ENCODE assay signal across 1 cellular context in the genomic region with DNA sequence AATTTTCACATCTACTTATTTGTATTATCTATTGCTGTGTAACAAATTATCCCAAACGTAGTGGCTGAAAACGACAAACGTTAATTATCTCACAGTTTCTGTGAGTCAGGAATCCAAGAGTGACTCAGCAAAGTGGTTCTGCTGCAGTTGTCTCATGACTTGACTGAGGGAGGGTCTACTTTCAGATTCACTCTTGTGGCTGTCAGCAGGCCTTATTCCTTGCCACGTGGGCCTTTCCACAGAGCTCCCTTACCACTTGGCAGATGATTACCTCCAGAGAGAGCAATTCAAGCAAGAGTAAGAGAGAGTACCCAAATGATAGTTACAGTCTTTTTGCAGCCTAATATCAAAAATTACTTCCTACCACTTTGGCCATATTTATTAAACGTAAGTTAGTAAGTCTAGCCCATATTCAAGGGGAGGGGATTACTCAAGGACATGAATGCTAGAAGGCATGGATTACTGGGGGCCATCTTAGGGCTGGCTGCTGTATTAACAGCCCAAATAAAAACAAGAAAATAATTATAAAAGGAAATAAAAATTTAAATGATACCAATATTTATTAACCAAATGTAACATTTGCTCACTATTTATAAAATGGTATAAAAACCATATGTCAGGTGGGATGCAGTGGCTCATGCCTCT.
TF ChIP-seq lines count a peak whose summit lies in the region.

No MANE protein-coding gene starts in this region.

TF ChIP-seq in K562, 482 proteins besides CTCF, POLR2A, EP300 and RAD21 (continued from another document and continues in another):
- TF ChIP-seq, protein P1, sequence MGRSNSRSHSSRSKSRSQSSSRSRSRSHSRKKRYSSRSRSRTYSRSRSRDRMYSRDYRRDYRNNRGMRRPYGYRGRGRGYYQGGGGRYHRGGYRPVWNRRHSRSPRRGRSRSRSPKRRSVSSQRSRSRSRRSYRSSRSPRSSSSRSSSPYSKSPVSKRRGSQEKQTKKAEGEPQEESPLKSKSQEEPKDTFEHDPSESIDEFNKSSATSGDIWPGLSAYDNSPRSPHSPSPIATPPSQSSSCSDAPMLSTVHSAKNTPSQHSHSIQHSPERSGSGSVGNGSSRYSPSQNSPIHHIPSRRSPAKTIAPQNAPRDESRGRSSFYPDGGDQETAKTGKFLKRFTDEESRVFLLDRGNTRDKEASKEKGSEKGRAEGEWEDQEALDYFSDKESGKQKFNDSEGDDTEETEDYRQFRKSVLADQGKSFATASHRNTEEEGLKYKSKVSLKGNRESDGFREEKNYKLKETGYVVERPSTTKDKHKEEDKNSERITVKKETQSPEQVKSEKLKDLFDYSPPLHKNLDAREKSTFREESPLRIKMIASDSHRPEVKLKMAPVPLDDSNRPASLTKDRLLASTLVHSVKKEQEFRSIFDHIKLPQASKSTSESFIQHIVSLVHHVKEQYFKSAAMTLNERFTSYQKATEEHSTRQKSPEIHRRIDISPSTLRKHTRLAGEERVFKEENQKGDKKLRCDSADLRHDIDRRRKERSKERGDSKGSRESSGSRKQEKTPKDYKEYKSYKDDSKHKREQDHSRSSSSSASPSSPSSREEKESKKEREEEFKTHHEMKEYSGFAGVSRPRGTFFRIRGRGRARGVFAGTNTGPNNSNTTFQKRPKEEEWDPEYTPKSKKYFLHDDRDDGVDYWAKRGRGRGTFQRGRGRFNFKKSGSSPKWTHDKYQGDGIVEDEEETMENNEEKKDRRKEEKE (IDR thresholded peaks at IDR 0.05; ENCODE audit: borderline replicate concordance in 1 of 2, control insufficient read depth in 1 of 2, low read depth in 2 of 2, low read length in 1 of 2): no peak
- TF ChIP-seq, protein P2, sequence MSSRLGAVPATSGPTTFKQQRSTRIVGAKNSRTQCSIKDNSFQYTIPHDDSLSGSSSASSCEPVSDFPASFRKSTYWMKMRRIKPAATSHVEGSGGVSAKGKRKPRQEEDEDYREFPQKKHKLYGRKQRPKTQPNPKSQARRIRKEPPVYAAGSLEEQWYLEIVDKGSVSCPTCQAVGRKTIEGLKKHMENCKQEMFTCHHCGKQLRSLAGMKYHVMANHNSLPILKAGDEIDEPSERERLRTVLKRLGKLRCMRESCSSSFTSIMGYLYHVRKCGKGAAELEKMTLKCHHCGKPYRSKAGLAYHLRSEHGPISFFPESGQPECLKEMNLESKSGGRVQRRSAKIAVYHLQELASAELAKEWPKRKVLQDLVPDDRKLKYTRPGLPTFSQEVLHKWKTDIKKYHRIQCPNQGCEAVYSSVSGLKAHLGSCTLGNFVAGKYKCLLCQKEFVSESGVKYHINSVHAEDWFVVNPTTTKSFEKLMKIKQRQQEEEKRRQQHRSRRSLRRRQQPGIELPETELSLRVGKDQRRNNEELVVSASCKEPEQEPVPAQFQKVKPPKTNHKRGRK (tag; IDR thresholded peaks at IDR 0.05): no peak
- TF ChIP-seq PTTG1 (tag; IDR thresholded peaks at IDR 0.05; ENCODE audit: low read depth): no peak
- no peak for TF ChIP-seq POLR2H (tag; IDR thresholded peaks at IDR 0.05; ENCODE audit: low read depth)
- TF ChIP-seq MAFF (IDR thresholded peaks at IDR 0.05; ENCODE audit: low read length): peak; percentile 96
- TF ChIP-seq RBM17 (IDR thresholded peaks at IDR 0.05; ENCODE audit: borderline replicate concordance, low read depth, low read length): no peak
- no peak for TF ChIP-seq ZNF282 (CRISPR knock-in tag; IDR thresholded peaks at IDR 0.05)
- no peak for TF ChIP-seq ZNF77 (CRISPR knock-in tag; IDR thresholded peaks at IDR 0.05)
- TF ChIP-seq, protein P3, sequence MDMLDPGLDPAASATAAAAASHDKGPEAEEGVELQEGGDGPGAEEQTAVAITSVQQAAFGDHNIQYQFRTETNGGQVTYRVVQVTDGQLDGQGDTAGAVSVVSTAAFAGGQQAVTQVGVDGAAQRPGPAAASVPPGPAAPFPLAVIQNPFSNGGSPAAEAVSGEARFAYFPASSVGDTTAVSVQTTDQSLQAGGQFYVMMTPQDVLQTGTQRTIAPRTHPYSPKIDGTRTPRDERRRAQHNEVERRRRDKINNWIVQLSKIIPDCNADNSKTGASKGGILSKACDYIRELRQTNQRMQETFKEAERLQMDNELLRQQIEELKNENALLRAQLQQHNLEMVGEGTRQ (CRISPR knock-in tag; IDR thresholded peaks at IDR 0.05): peak; percentile 59
- no peak for TF ChIP-seq ZNF75A (CRISPR knock-in tag; IDR thresholded peaks at IDR 0.05)
- no peak for TF ChIP-seq SRSF1 (IDR thresholded peaks at IDR 0.05; ENCODE audit: low read depth, low read length)
- no peak for TF ChIP-seq ZNF232 (CRISPR knock-in tag; IDR thresholded peaks at IDR 0.05)
- no peak for TF ChIP-seq ZNF644 (tag; IDR thresholded peaks at IDR 0.05; ENCODE audit: low read depth)
- TF ChIP-seq MBD2 (IDR thresholded peaks at IDR 0.05; ENCODE audit: borderline replicate concordance, low read depth): no peak
- 0 out of 2 replicates have a peak, but pooled peaks have one; percentile 42 for TF ChIP-seq NFRKB (IDR thresholded peaks at IDR 0.05; ENCODE audit: low read depth)
- no peak for TF ChIP-seq RBFOX2 (IDR thresholded peaks at IDR 0.05; ENCODE audit: low read depth, low read length)
- TF ChIP-seq, protein P4, sequence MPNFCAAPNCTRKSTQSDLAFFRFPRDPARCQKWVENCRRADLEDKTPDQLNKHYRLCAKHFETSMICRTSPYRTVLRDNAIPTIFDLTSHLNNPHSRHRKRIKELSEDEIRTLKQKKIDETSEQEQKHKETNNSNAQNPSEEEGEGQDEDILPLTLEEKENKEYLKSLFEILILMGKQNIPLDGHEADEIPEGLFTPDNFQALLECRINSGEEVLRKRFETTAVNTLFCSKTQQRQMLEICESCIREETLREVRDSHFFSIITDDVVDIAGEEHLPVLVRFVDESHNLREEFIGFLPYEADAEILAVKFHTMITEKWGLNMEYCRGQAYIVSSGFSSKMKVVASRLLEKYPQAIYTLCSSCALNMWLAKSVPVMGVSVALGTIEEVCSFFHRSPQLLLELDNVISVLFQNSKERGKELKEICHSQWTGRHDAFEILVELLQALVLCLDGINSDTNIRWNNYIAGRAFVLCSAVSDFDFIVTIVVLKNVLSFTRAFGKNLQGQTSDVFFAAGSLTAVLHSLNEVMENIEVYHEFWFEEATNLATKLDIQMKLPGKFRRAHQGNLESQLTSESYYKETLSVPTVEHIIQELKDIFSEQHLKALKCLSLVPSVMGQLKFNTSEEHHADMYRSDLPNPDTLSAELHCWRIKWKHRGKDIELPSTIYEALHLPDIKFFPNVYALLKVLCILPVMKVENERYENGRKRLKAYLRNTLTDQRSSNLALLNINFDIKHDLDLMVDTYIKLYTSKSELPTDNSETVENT (CRISPR knock-in tag; IDR thresholded peaks at IDR 0.05): no peak
- no peak for TF ChIP-seq ZNF23 (CRISPR knock-in tag; IDR thresholded peaks at IDR 0.05)
- TF ChIP-seq, protein P5, sequence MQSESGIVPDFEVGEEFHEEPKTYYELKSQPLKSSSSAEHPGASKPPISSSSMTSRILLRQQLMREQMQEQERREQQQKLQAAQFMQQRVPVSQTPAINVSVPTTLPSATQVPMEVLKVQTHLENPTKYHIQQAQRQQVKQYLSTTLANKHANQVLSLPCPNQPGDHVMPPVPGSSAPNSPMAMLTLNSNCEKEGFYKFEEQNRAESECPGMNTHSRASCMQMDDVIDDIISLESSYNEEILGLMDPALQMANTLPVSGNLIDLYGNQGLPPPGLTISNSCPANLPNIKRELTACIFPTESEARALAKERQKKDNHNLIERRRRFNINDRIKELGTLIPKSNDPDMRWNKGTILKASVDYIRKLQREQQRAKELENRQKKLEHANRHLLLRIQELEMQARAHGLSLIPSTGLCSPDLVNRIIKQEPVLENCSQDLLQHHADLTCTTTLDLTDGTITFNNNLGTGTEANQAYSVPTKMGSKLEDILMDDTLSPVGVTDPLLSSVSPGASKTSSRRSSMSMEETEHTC (IDR thresholded peaks at IDR 0.05): peak; percentile 84
- TF ChIP-seq, protein P6, sequence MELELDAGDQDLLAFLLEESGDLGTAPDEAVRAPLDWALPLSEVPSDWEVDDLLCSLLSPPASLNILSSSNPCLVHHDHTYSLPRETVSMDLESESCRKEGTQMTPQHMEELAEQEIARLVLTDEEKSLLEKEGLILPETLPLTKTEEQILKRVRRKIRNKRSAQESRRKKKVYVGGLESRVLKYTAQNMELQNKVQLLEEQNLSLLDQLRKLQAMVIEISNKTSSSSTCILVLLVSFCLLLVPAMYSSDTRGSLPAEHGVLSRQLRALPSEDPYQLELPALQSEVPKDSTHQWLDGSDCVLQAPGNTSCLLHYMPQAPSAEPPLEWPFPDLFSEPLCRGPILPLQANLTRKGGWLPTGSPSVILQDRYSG (tag; conservative IDR thresholded peaks at IDR 0.05; ENCODE audit: low read depth): peak; percentile 75
- TF ChIP-seq, protein P7, sequence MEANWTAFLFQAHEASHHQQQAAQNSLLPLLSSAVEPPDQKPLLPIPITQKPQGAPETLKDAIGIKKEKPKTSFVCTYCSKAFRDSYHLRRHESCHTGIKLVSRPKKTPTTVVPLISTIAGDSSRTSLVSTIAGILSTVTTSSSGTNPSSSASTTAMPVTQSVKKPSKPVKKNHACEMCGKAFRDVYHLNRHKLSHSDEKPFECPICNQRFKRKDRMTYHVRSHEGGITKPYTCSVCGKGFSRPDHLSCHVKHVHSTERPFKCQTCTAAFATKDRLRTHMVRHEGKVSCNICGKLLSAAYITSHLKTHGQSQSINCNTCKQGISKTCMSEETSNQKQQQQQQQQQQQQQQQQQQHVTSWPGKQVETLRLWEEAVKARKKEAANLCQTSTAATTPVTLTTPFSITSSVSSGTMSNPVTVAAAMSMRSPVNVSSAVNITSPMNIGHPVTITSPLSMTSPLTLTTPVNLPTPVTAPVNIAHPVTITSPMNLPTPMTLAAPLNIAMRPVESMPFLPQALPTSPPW (CRISPR knock-in tag; IDR thresholded peaks at IDR 0.05): peak; percentile 39
- TF ChIP-seq DMBX1 (CRISPR knock-in tag; IDR thresholded peaks at IDR 0.05; ENCODE audit: borderline replicate concordance): peak; percentile 77
- TF ChIP-seq ZNF184 (CRISPR knock-in tag; IDR thresholded peaks at IDR 0.05): no peak
- TF ChIP-seq JUN (IDR thresholded peaks at IDR 0.05; ENCODE audit: borderline replicate concordance, low read depth, low read length): 0 out of 2 replicates have a peak, but pooled peaks have one; percentile 55
- no peak for TF ChIP-seq JUN (CRISPR knock-in tag; IDR thresholded peaks at IDR 0.05; ENCODE audit: borderline replicate concordance)
- no peak for TF ChIP-seq RUNX1 (IDR thresholded peaks at IDR 0.05; ENCODE audit: low read depth)
- TF ChIP-seq, protein P8, sequence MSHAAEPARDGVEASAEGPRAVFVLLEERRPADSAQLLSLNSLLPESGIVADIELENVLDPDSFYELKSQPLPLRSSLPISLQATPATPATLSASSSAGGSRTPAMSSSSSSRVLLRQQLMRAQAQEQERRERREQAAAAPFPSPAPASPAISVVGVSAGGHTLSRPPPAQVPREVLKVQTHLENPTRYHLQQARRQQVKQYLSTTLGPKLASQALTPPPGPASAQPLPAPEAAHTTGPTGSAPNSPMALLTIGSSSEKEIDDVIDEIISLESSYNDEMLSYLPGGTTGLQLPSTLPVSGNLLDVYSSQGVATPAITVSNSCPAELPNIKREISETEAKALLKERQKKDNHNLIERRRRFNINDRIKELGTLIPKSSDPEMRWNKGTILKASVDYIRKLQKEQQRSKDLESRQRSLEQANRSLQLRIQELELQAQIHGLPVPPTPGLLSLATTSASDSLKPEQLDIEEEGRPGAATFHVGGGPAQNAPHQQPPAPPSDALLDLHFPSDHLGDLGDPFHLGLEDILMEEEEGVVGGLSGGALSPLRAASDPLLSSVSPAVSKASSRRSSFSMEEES (CRISPR knock-in tag; IDR thresholded peaks at IDR 0.05): no peak
- peak; percentile 58 for TF ChIP-seq ZFX (CRISPR knock-in tag; IDR thresholded peaks at IDR 0.05)
- TF ChIP-seq ETV1 (tag; conservative IDR thresholded peaks at IDR 0.05; ENCODE audit: low read depth): 0 out of 2 replicates have a peak, but pooled peaks have one; percentile 25
- TF ChIP-seq, protein P9, sequence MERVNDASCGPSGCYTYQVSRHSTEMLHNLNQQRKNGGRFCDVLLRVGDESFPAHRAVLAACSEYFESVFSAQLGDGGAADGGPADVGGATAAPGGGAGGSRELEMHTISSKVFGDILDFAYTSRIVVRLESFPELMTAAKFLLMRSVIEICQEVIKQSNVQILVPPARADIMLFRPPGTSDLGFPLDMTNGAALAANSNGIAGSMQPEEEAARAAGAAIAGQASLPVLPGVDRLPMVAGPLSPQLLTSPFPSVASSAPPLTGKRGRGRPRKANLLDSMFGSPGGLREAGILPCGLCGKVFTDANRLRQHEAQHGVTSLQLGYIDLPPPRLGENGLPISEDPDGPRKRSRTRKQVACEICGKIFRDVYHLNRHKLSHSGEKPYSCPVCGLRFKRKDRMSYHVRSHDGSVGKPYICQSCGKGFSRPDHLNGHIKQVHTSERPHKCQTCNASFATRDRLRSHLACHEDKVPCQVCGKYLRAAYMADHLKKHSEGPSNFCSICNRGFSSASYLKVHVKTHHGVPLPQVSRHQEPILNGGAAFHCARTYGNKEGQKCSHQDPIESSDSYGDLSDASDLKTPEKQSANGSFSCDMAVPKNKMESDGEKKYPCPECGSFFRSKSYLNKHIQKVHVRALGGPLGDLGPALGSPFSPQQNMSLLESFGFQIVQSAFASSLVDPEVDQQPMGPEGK (CRISPR knock-in tag; IDR thresholded peaks at IDR 0.05; ENCODE audit: borderline replicate concordance): no peak
- no peak for TF ChIP-seq HNRNPLL (IDR thresholded peaks at IDR 0.05; ENCODE audit: low read depth, low read length, poor library complexity, severe bottlenecking)
- no peak for TF ChIP-seq RB1 (IDR thresholded peaks at IDR 0.05; ENCODE audit: low read depth)
- no peak for TF ChIP-seq THRAP3 (IDR thresholded peaks at IDR 0.05; ENCODE audit: borderline replicate concordance)
- TF ChIP-seq, protein P10, sequence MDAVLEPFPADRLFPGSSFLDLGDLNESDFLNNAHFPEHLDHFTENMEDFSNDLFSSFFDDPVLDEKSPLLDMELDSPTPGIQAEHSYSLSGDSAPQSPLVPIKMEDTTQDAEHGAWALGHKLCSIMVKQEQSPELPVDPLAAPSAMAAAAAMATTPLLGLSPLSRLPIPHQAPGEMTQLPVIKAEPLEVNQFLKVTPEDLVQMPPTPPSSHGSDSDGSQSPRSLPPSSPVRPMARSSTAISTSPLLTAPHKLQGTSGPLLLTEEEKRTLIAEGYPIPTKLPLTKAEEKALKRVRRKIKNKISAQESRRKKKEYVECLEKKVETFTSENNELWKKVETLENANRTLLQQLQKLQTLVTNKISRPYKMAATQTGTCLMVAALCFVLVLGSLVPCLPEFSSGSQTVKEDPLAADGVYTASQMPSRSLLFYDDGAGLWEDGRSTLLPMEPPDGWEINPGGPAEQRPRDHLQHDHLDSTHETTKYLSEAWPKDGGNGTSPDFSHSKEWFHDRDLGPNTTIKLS (IDR thresholded peaks at IDR 0.05; ENCODE audit: borderline replicate concordance, low read depth): peak; percentile 93
- TF ChIP-seq KDM2B (CRISPR knock-in tag; IDR thresholded peaks at IDR 0.05): no peak
- no peak for TF ChIP-seq TARDBP (IDR thresholded peaks at IDR 0.05)
- no peak for TF ChIP-seq ATF1 (CRISPR knock-in tag; IDR thresholded peaks at IDR 0.05)
- TF ChIP-seq ATF1 (tag; IDR thresholded peaks at IDR 0.05): peak; percentile 39
- no peak for TF ChIP-seq CHD4 (IDR thresholded peaks at IDR 0.05; ENCODE audit: insufficient read depth, insufficient replicate concordance, low read depth, low read length, poor library complexity, severe bottlenecking)
- TF ChIP-seq FUS (optimal IDR thresholded peaks at IDR 0.05; ENCODE audit: low read depth, low read length): no peak
- TF ChIP-seq SRSF9 (IDR thresholded peaks at IDR 0.05; ENCODE audit: borderline replicate concordance, low read depth, low read length): no peak
- no peak for TF ChIP-seq DDX20 (tag; IDR thresholded peaks at IDR 0.05; ENCODE audit: low read depth)
- TF ChIP-seq, protein P11, sequence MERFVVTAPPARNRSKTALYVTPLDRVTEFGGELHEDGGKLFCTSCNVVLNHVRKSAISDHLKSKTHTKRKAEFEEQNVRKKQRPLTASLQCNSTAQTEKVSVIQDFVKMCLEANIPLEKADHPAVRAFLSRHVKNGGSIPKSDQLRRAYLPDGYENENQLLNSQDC (CRISPR knock-in tag; IDR thresholded peaks at IDR 0.05): no peak
- no peak for TF ChIP-seq ZNF165 (CRISPR knock-in tag; IDR thresholded peaks at IDR 0.05; ENCODE audit: borderline replicate concordance)
- TF ChIP-seq ZNF12 (CRISPR knock-in tag; IDR thresholded peaks at IDR 0.05): no peak
